9 cellular contexts compared by ENCODE assay signal in genomic region chr5:57302164-57302563, GRCh38.
DNase-seq lines count a peak whose midpoint lies in the region; ATAC-seq lines count a peak whose summit lies in the region.
"Had no signal": no experiment of that assay in that cellular context is flagged by ENCODE, and none has a peak within 500 bp of the region (broad histone marks: within the 10 kb centered on the region; RNA-seq: fewer than 3 reads in every experiment).

No MANE protein-coding gene starts in this region.

- H3K27me3 Mint-ChIP-seq in activated naive CD8-positive, alpha-beta T cell = no peaks in the 10 kb centered on the region
- H3K27me3 Mint-ChIP-seq: naive B cell had no signal

- peaks cover 35% of the 10 kb centered on the region for H3K4me1 Mint-ChIP-seq in activated naive CD8-positive, alpha-beta T cell (ENCODE audit: low read depth)

- peak overlapping the region; percentile 12 for H3K27ac Mint-ChIP-seq in activated naive CD8-positive, alpha-beta T cell
- H3K27ac Mint-ChIP-seq: T-cell had no signal

- peaks cover 5% of the 10 kb centered on the region for H3K36me3 Mint-ChIP-seq in activated naive CD8-positive, alpha-beta T cell

- H3K9me3 Mint-ChIP-seq in activated naive CD8-positive, alpha-beta T cell (ENCODE audit: low read depth) = peaks cover 7% of the 10 kb centered on the region

- H3K4me3 Mint-ChIP-seq in activated naive CD8-positive, alpha-beta T cell = no peak overlapping the region
- H3K4me3 Mint-ChIP-seq: naive B cell, T-cell had no signal

- ATAC-seq in GM21390 (IDR thresholded peaks at IDR 0.05; ENCODE audit: unreplicated experiment) = peak; percentile 48
- ATAC-seq in GM19035 (IDR thresholded peaks at IDR 0.05; ENCODE audit: unreplicated experiment) = no peak
- ATAC-seq in GM21360 (IDR thresholded peaks at IDR 0.05; ENCODE audit: unreplicated experiment) = no peak
- ATAC-seq in HG03135 (IDR thresholded peaks at IDR 0.05; ENCODE audit: unreplicated experiment) = no peak

- DNase-seq in LHCN-M2 (ENCODE audit: low read depth) = peak; percentile 73
- peak; percentile 44 to 50 for DNase-seq in stimulated activated CD4-positive, alpha-beta T cell treated with anti-CD3 and anti-CD28 coated beads, Interleukin-15, amount 100 ng/mL, for 48 hours (ENCODE audit: low read depth in 2 of 2)
- DNase-seq: naive B cell had no signal
